ENCODE assay signal across 1 cellular context in the genomic region with DNA sequence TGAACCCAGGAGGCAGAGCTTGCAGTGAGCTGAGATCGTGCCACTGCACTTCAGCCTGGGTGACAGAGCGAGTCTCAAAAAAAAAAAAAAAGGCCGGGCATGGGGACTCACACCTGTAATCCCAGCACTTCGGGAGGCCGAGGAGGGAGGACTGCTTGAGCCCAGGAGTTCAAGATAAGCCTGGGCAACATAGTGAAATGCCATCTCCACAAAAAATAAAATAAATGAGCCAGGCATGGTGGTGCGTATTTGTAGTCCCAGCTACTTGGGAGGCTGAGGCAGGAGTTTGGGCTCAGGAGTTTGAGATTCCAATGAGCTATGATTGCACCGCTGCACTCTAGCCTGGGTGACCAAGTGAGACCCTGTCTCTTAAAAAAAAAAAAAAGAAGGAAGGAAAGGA.
A peak's percentile ranks its signal among the peaks of the same experiment; 100 is the strongest.
TF ChIP-seq lines count a peak whose summit lies in the region.

No MANE protein-coding gene starts in this region.

TF ChIP-seq in HepG2, 621 proteins besides CTCF, POLR2A, EP300 and RAD21:
- TF ChIP-seq ZNF263 (CRISPR knock-in tag; IDR thresholded peaks at IDR 0.05), result peak; percentile 68
- TF ChIP-seq, protein P1, sequence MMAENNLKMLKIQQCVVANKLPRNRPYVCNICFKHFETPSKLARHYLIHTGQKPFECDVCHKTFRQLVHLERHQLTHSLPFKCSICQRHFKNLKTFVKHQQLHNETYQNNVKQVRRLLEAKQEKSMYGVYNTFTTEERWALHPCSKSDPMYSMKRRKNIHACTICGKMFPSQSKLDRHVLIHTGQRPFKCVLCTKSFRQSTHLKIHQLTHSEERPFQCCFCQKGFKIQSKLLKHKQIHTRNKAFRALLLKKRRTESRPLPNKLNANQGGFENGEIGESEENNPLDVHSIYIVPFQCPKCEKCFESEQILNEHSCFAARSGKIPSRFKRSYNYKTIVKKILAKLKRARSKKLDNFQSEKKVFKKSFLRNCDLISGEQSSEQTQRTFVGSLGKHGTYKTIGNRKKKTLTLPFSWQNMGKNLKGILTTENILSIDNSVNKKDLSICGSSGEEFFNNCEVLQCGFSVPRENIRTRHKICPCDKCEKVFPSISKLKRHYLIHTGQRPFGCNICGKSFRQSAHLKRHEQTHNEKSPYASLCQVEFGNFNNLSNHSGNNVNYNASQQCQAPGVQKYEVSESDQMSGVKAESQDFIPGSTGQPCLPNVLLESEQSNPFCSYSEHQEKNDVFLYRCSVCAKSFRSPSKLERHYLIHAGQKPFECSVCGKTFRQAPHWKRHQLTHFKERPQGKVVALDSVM (CRISPR knock-in tag; IDR thresholded peaks at IDR 0.05), result peak; percentile 51; the same call in 1 of the 2 replicates
TF ChIP-seq in HepG2: peak in this region for 2; not testable (repeated sequence) for 619.
